Comparison of ENCODE assay signal across 8 cellular contexts in the genomic region with DNA sequence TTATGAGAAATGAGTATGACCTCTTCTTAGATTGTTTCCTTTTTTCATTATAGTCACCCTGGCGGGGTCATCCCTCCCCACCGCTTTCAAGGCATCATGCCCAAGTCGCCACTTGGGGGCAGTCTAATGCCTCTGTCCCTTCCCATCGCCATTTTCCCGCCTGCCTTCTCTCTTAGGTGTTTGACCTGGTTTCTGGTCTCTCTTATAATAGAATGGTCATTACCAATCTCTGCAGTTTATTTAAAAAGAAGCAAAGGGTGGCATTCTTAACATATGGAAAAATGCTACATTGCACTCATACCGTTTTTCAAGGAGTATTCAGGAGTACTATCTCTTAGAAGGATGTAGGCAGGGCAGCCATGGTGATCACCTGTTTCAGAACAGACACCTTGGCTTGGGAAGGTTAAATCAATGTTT. TPM values are rescaled to one million over a fixed set of nuclear protein-coding genes. Genes with fewer than 3 reads are reported as not detected.
A peak's percentile ranks its signal among the peaks of the same experiment; 100 is the strongest.
DNase-seq lines count a peak whose midpoint lies in the region; TF ChIP-seq lines count a peak whose summit lies in the region.

No MANE protein-coding gene starts in this region.

- H4K20me1 ChIP-seq in OCI-LY7 (ENCODE audit: insufficient read depth, low read length), result no peaks in the 10 kb centered on the region

- intact Hi-C loops in OCI-LY7 (cut with micrococcal nuclease; ENCODE audit: unreplicated experiment) (loop anchor here (1.0 to 2.0 kb wide), 2 partner anchors 328 to 609 kb away; no protein-coding TSS in a partner anchor), esophagus squamous epithelium (cut with DNase I) (no loop called here)

- H3K27ac Mint-ChIP-seq in neural crest cell (ENCODE audit: unreplicated experiment), result no peak overlapping the region

- no peak overlapping the region for H3K4me3 Mint-ChIP-seq in neural crest cell

- POLR2A ChIA-PET in OCI-LY7 (lab: Charles Lee), result interaction anchor here (0.6 kb wide), 1 partner anchor 553 kb away, joined by 3 read pairs; no protein-coding TSS in a partner anchor

- H3K4me1 ChIP-seq in OCI-LY7 (ENCODE audit: insufficient read depth, low read length, poor library complexity, severe bottlenecking) (no peaks in the 10 kb centered on the region), esophagus squamous epithelium (peaks cover 0 to 22% (median 5%) of the 10 kb centered on the region in 3 donors)

- H3K36me3 ChIP-seq in OCI-LY7 (ENCODE audit: insufficient read depth, low read length) (no peaks in the 10 kb centered on the region), esophagus squamous epithelium (no peaks in the 10 kb centered on the region)

- BruUV-seq in OCI-LY7 (replicated peaks; lab: Mats Ljungman, UMichigan), result no TSS peak

- in situ Hi-C loops in GM13977 (cut with MboI; ENCODE audit: low pct_unique_long_range_greater_than_20kb, low sequenced_read_pairs, unreplicated experiment) (no loop called here), KBM-7 (cut with MboI; ENCODE audit: low pct_unique_long_range_greater_than_20kb, low sequenced_read_pairs) (no loop called here)

- H3K4me3 ChIP-seq in OCI-LY7 (ENCODE audit: low read depth, low read length, poor library complexity, severe bottlenecking) (no peak overlapping the region), esophagus squamous epithelium (no peak overlapping the region)

- peaks cover 16% of the 10 kb centered on the region for H3K4me1 Mint-ChIP-seq in neural crest cell

- TF ChIP-seq POLR2A in esophagus squamous epithelium (IDR thresholded peaks at IDR 0.05), result no peak

- H3K27me3 ChIP-seq in esophagus squamous epithelium, result no peaks in the 10 kb centered on the region

- no peaks in the 10 kb centered on the region for H3K9me3 ChIP-seq in OCI-LY7 (ENCODE audit: low read length)
- H3K9me3 ChIP-seq in esophagus squamous epithelium, result no peaks in the 10 kb centered on the region

- no peaks in the 10 kb centered on the region for H3K9me3 Mint-ChIP-seq in neural crest cell

- H3K79me2 ChIP-seq in OCI-LY7 (ENCODE audit: insufficient read depth, low read depth, low read length), result no peaks in the 10 kb centered on the region

- H3K27ac ChIP-seq in OCI-LY7 (ENCODE audit: low read depth, low read length, poor library complexity, severe bottlenecking) (no peak overlapping the region), esophagus squamous epithelium (no peak overlapping the region)

- TF ChIP-seq CTCF in GM13977 (IDR thresholded peaks at IDR 0.05; ENCODE audit: extremely low read depth, insufficient read depth, missing control alignments) (peak; percentile 86), OCI-LY7 (conservative IDR thresholded peaks at IDR 0.05; ENCODE audit: low read length) (peak; percentile 98), esophagus squamous epithelium (IDR thresholded peaks at IDR 0.05) (peak in 5 of 6 experiments; percentile 68 to 84 (median 73)), neural crest cell (conservative IDR thresholded peaks at IDR 0.05) (peak; percentile 97)

- peak overlapping the region; percentile 65; the same call in 1 of the 2 replicates for H2AFZ ChIP-seq in OCI-LY7 (ENCODE audit: low read length)

- no peaks in the 10 kb centered on the region for H3K36me3 Mint-ChIP-seq in neural crest cell (ENCODE audit: low read depth)

- no peaks in the 10 kb centered on the region for H3K27me3 Mint-ChIP-seq in neural crest cell (ENCODE audit: low read depth)

- 26 to 31% methylated on average over 6 of the region's 6 CpGs for WGBS in esophagus squamous epithelium, 2 donors

- DNase-seq in 8988T, result peak; percentile 39
- peak; percentile 67 for DNase-seq in GM13977 (ENCODE audit: low spot score)
- DNase-seq in KBM-7, result peak; percentile 82
- DNase-seq in OCI-LY7 (ENCODE audit: low spot score), result peak; percentile 70
- peak; percentile 58 for DNase-seq in activated T-cell treated with anti-CD3 and anti-CD28 coated beads for 24 hours (ENCODE audit: low read depth)
- DNase-seq in esophagus squamous epithelium (lab: John Stamatoyannopoulos, UW), result no peak
- DNase-seq in neural crest cell (ENCODE audit: low read depth, low spot score), result peak; percentile 75
- DNase-seq in superior temporal gyrus (ENCODE audit: extremely low spot score), result peak; percentile 86

- CTCF ChIA-PET in OCI-LY7 (lab: Charles Lee; ENCODE audit: unreplicated experiment), result no interaction called here

- H3K9me2 ChIP-seq in OCI-LY7 (ENCODE audit: insufficient read depth, low read length), result no peaks in the 10 kb centered on the region

- H3K4me2 ChIP-seq in OCI-LY7 (ENCODE audit: low read length), result no peak overlapping the region

RNA-seq across cellular contexts. Expression of a gene that starts 25.2 kb away (rescaled TPM):
- not detected in 2 replicates for total RNA-seq in OCI-LY7 (2014; rRNA removed; shearing (Covaris generic))
- total RNA-seq in OCI-LY7 (2022) (not detected in 2 replicates), esophagus squamous epithelium (not detected), neural crest cell (not detected in 2 replicates)

RNA-seq across cellular contexts. Expression of a gene that starts 31.2 kb away (rescaled TPM):
- total RNA-seq in OCI-LY7 (2014; rRNA removed; shearing (Covaris generic)), result 69.3 and 78.4 TPM in 2 replicates
- total RNA-seq in OCI-LY7 (2022) (61.2 and 64.4 TPM in 2 replicates), esophagus squamous epithelium (10 to 100 TPM; 26.6 to 51.3 (median 34.4) TPM), neural crest cell (56.4 and 59.1 TPM in 2 replicates)
